Comparison of ENCODE assay signal across 14 cellular contexts in the genomic region with DNA sequence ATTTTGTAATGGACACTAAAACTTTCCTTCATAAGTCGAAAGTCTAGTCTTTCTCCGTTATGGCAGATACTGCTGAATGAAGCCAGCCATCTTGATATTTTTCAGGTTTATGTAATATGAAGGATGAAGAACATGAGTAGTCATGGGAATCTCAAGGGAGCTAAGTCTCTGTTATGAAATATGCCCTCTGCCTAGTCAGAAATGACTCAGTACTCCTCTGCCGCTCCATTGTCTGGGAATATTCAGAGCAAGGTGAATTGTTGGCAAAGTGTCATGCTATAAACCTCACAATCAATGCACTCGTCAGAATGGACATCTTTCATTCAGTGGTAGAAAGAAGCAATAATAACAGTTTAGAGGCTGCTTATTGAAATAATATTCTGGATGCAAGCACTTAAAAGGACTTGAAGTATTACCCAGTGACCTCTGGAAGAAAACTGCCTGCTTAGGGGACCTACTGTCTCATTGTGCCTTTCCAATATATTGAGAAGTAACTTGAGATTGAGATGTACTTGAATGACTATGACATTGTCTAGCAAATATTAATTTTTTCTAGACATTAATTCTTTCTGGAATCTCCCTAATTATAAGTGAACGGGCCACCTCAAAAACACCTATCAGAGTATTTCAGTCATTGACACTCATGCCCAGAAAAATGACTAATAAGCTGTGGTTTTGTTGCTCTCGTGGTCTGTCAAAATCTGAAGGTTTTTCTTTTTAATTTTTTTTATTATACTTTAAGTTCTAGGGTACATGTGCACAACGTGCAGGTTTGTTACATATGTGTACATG.
"Had no signal": no experiment of that assay in that cellular context is flagged by ENCODE, and none has a peak within 500 bp of the region (broad histone marks: within the 10 kb centered on the region; RNA-seq: fewer than 3 reads in every experiment).

No MANE protein-coding gene starts in this region.

- H3K4me1 ChIP-seq: ascending aorta, lower lobe of right lung, pancreas, testis had no signal

- ATAC-seq: activated CD8-positive, alpha-beta T cell treated with anti-CD3 and anti-CD28 coated beads for 36 hours; lower lobe of right lung; pancreas had no signal

- H3K27me3 Mint-ChIP-seq: activated CD8-positive, alpha-beta T cell treated with anti-CD3 and anti-CD28 coated beads for 36 hours; stimulated activated naive CD8-positive, alpha-beta T cell treated with anti-CD3 and anti-CD28 coated beads, Interleukin-15, Interleukin-2, amounts not matched to agents 100 ng/mL and 50 ng/mL, for 24 hours had no signal

- H3K27me3 ChIP-seq: ascending aorta, cardiac muscle cell, pancreas, testis had no signal

- H3K4me3 Mint-ChIP-seq: activated CD8-positive, alpha-beta T cell treated with anti-CD3 and anti-CD28 coated beads for 36 hours; stimulated activated naive CD8-positive, alpha-beta T cell treated with anti-CD3 and anti-CD28 coated beads, Interleukin-15, Interleukin-2, amounts not matched to agents 100 ng/mL and 50 ng/mL, for 24 hours had no signal

- H3K9me3 ChIP-seq: ascending aorta, lower lobe of right lung, pancreas, testis had no signal

- H3K27ac ChIP-seq: ascending aorta, cardiac muscle cell, lower lobe of right lung, pancreas, testis, VCaP had no signal

- H3K36me3 ChIP-seq: ascending aorta, cardiac muscle cell, lower lobe of right lung, pancreas had no signal

- DNase-seq: activated CD4-positive, alpha-beta T cell treated with anti-CD3 and anti-CD28 coated beads for 4 hours; activated CD8-positive, alpha-beta memory T cell treated with anti-CD3 and anti-CD28 coated beads, Interleukin-2, amount 50 U/mL, for 4 hours; activated CD8-positive, alpha-beta T cell treated with anti-CD3 and anti-CD28 coated beads for 36 hours; hypothalamus; lower lobe of right lung; midbrain; pancreas; stimulated activated CD4-positive, alpha-beta T cell treated with anti-CD3 and anti-CD28 coated beads, Interleukin-15, amount 100 ng/mL, for 24 hours; stimulated activated CD4-positive, alpha-beta T cell treated with anti-CD3 and anti-CD28 coated beads, Interleukin-4, amount 100 ng/mL, for 24 hours; testis had no signal

- H3K4me3 ChIP-seq: ascending aorta, cardiac muscle cell, lower lobe of right lung, pancreas, testis had no signal

- H3K27ac Mint-ChIP-seq: activated CD8-positive, alpha-beta T cell treated with anti-CD3 and anti-CD28 coated beads for 36 hours; stimulated activated naive CD8-positive, alpha-beta T cell treated with anti-CD3 and anti-CD28 coated beads, Interleukin-15, Interleukin-2, amounts not matched to agents 100 ng/mL and 50 ng/mL, for 24 hours had no signal
